Comparison of ENCODE assay signal across 8 cellular contexts in the genomic region with DNA sequence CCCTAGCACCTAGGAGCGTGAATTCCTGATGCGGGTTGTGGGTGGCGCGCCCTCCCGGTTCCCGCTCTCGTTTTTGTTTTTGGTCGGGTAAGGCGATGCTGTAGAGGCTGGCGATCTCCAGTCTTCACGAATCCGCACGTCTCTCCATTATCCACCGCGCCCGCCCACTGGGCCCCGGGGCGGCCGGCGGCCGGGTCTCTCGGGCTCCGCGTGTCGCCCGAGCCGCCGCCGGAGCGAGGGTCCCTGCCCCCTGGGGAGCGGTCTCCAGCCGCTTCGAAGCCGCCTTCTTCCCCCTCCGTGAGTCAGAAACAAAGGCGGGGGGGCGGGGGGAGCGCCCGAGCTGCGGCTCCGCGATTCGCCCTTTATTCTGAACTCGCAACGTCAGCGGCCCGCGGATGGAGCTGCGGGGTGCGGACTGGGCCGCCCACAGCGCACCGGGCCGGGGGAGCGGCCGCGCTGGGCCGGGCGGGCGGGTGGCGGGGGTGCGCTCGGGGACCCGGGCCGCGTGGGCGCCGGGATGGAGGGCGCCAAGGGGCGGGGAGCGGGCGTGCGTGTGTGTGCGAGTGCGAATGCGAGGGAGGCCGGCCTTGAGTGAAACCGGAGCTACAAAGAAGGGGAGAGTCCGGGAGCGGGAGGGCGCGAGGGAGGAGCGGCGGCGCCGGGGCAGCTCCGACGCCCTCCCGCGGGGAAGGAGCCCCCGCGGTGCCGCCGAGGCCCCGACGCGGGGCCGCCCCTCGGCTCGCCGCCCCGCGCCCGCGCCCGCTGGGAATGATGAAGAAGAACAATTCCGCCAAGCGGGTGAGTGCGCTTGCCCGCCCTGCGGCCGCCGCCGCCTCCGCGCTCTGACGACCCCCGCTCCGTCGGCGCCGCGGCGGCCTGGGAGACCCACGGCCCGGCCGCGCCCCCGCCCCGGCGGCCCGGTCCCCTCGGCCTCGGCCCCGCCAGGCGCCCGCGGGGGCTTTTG. TPM values are rescaled to one million over a fixed set of nuclear protein-coding genes. Genes with fewer than 3 reads are reported as not detected.
A peak's percentile ranks its signal among the peaks of the same experiment; 100 is the strongest.
DNase-seq lines count a peak whose midpoint lies in the region; ATAC-seq and TF ChIP-seq lines count a peak whose summit lies in the region.

Gene PLEKHO1, plus strand, starts transcription at position 427 of the 964 bp plus-strand sequence. Its CDS starts 342 bp downstream, at position 769.

- H3K4me3 ChIP-seq in GM12875 (ENCODE audit: low read depth, low read length): peak within 1 kb of the TSS; percentile 95
- H3K4me3 ChIP-seq in endocrine pancreas (ENCODE audit: control insufficient read depth, insufficient read depth, low read length): peak within 1 kb of the TSS; percentile 58
- peak within 1 kb of the TSS; percentile 90 for H3K4me3 ChIP-seq in mesodermal cell (ENCODE audit: extremely low read depth, insufficient read depth, low read length, poor library complexity, severe bottlenecking)

- peak; percentile 44 for ATAC-seq in HG02852 (IDR thresholded peaks at IDR 0.05; ENCODE audit: unreplicated experiment)

- H3K4me1 ChIP-seq in endocrine pancreas (ENCODE audit: control insufficient read depth, insufficient read depth, low read length): no peaks in the 10 kb centered on the region
- H3K4me1 ChIP-seq in mesodermal cell (ENCODE audit: control insufficient read depth, insufficient read depth, low read length, poor library complexity, severe bottlenecking): peaks cover 28% of the 10 kb centered on the region

- H3K9ac ChIP-seq in endocrine pancreas (ENCODE audit: control insufficient read depth, insufficient read depth, low read length): peak within 1 kb of the TSS; percentile 79

- 0% methylated on average over 55 to 93 of the region's 138 CpGs for WGBS in mesodermal cell (ENCODE audit: insufficient coverage in 2 of 2), 2 experiments

- DNase-seq in NCI-H510A treated with DMSO at 0.1 percent for 48 hours (lab: John Stamatoyannopoulos, UW) (peak; percentile 55), HT-29 (ENCODE audit: low spot score) (no peak)
- DNase-seq in activated CD8-positive, alpha-beta memory T cell treated with anti-CD3 and anti-CD28 coated beads, Interleukin-2, amount 50 U/mL, for 1 hour (ENCODE audit: extremely low read depth): peak; percentile 65
- DNase-seq in stimulated activated CD8-positive, alpha-beta memory T cell treated with anti-CD3 and anti-CD28 coated beads, Interleukin-15, amount 100 ng/mL, for 48 hours (ENCODE audit: low read depth in 2 of 2): peak; percentile 67 to 69

- no peak for TF ChIP-seq CTCF in GM12875 (IDR thresholded peaks at IDR 0.05; ENCODE audit: borderline replicate concordance, insufficient read depth, low read depth, low read length)

- H3K27ac ChIP-seq in mesodermal cell (ENCODE audit: low read depth, low read length, severe bottlenecking): peak within 1 kb of the TSS; percentile 71

- H3K36me3 ChIP-seq in endocrine pancreas (ENCODE audit: control insufficient read depth, insufficient read depth, low read length): no peaks in the 10 kb centered on the region
- H3K36me3 ChIP-seq in mesodermal cell (ENCODE audit: control insufficient read depth, insufficient read depth, low read length): peaks cover 33% of the 10 kb centered on the region

- H3K9me3 ChIP-seq in endocrine pancreas (ENCODE audit: control insufficient read depth, low read length) (no peaks in the 10 kb centered on the region), mesodermal cell (ENCODE audit: control insufficient read depth, low read length) (no peaks in the 10 kb centered on the region)

- H3K27me3 ChIP-seq in endocrine pancreas (ENCODE audit: control insufficient read depth, insufficient read depth, low read length): no peaks in the 10 kb centered on the region

RNA-seq across cellular contexts. Expression of gene PLEKHO1, which starts in this region (rescaled TPM):
- polyA plus RNA-seq in mesodermal cell (2013, experiment 1 of 2): 73.5 TPM
- 65.1 TPM for polyA plus RNA-seq in mesodermal cell (2013, experiment 2 of 2)
- 0.05 and 0.18 TPM in 2 replicates for total RNA-seq in HT-29 (2014; rRNA removed; shearing (Covaris generic))
